ENCODE assay signal across 8 cellular contexts in the genomic region with DNA sequence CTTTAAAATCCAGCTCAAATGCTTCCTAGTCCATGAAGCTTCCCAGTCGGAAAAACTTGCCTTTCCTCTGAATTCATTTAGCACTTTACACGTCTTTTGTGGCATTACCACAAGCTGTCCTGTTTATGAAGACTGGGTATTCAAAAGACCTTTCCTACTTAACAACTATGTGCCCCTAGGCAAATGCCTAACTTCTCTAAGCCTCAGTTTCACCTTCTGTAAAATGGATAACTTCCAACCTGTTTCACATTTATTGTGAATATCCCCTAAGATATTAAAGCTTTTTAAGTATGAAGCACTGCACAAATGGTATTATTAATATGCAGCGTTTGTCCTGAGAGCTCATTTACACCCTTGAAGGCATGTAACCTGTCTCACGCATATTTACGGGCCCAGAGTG. TPM values are rescaled to one million over a fixed set of nuclear protein-coding genes. Genes with fewer than 3 reads are reported as not detected.
A peak's percentile ranks its signal among the peaks of the same experiment; 100 is the strongest.
DNase-seq lines count a peak whose midpoint lies in the region; ATAC-seq, FAIRE-seq and TF ChIP-seq lines count a peak whose summit lies in the region.

No MANE protein-coding gene starts in this region.

- peak overlapping the region; percentile 99 for H3K4me3 Mint-ChIP-seq in mesothelial cell of epicardium

- H3K4me1 Mint-ChIP-seq in mesothelial cell of epicardium: peaks cover 12% of the 10 kb centered on the region

- H3K79me2 ChIP-seq in mammary epithelial cell (ENCODE audit: insufficient read depth, low read length): no peaks in the 10 kb centered on the region

- 43 to 45% methylated on average over 5 of the region's 5 CpGs for WGBS in heart right ventricle, 2 donors
- WGBS in mammary epithelial cell (ENCODE audit: low coverage, missing lambda C conversion rate): 34% methylated on average over 5 of the region's 5 CpGs
- 34% methylated on average over 5 of the region's 5 CpGs for WGBS in urinary bladder

- H3K27me3 Mint-ChIP-seq in mesothelial cell of epicardium (ENCODE audit: low read depth): peaks cover 33% of the 10 kb centered on the region

- peak overlapping the region; percentile 96 for H3K4me2 ChIP-seq in mammary epithelial cell (ENCODE audit: insufficient read depth, low read depth, low read length)

- H3K27ac Mint-ChIP-seq in mesothelial cell of epicardium: peak overlapping the region; percentile 99

- no peak for DNase-seq in heart right ventricle
- DNase-seq in left cardiac atrium: no peak
- no peak for DNase-seq in mammary epithelial cell
- DNase-seq in mesothelial cell of epicardium (ENCODE audit: low spot score in 2 of 2, unreplicated experiment in 2 of 2): no peak
- DNase-seq in H54 (ENCODE audit: insufficient read length, low spot score): no peak

- dilution Hi-C loops in mammary epithelial cell (cut with HindIII; ENCODE audit: low sequenced_read_pairs): loop anchor here (5.0 kb wide), 1 partner anchor 96 kb away; no protein-coding TSS in a partner anchor

- H3K4me1 ChIP-seq in heart right ventricle (peaks cover 0 to 18% (median 11%) of the 10 kb centered on the region in 9 donors), mammary epithelial cell (ENCODE audit: insufficient read depth, low read length) (peaks cover 12% of the 10 kb centered on the region), urinary bladder (ENCODE audit: insufficient read depth) (no peaks in the 10 kb centered on the region)

- CTCF ChIA-PET in mammary epithelial cell (lab: Charles Lee; ENCODE audit: low non-redundant PET): no interaction called here

- H3K27ac ChIP-seq in heart right ventricle: peak overlapping the region in 4 of 10 donors; percentile 54 to 81 (median 68)
- H3K27ac ChIP-seq in mammary epithelial cell (ENCODE audit: insufficient read depth, low read depth, low read length): peak overlapping the region; percentile 95
- H3K27ac ChIP-seq in urinary bladder (ENCODE audit: low read depth): no peak overlapping the region

- TF ChIP-seq POLR2A in H54 (IDR thresholded peaks at IDR 0.05; ENCODE audit: low read depth, low read length): no peak

- no peak for ATAC-seq in heart right ventricle
- no peak for ATAC-seq in left cardiac atrium
- no peak for ATAC-seq in GM19452 (IDR thresholded peaks at IDR 0.05; ENCODE audit: unreplicated experiment)
- no peak for ATAC-seq in GM19397 (IDR thresholded peaks at IDR 0.05; ENCODE audit: unreplicated experiment)

- H3K4me3 ChIP-seq in heart right ventricle (peak overlapping the region in 9 of 10 donors; percentile 62 to 84 (median 73)), mammary epithelial cell (replicated peaks in 1 of 3; ENCODE audit: insufficient read depth in 1 of 3, low read depth in 2 of 3, low read length in 3 of 3) (peak overlapping the region; percentile 77 to 95 (median 82)), urinary bladder (ENCODE audit: low read depth, low read length) (peak overlapping the region; percentile 70)

- in situ Hi-C loops in mammary epithelial cell (cut with MboI; ENCODE audit: low sequenced_read_pairs in 2 of 2): loop anchor here in 1 of 2 donors (10.0 kb wide), 1 partner anchor 93 kb away; no protein-coding TSS in a partner anchor

- intact Hi-C loops in heart right ventricle (cut with DNase I) (loop anchor here in 1 of 10 donors (5.0 kb wide), 1 partner anchor 106 kb away; the partner anchor contains the start of gene MRPS16), left cardiac atrium (cut with DNase I) (no loop called here), mammary epithelial cell (cut with micrococcal nuclease) (loop anchor here (5.0 kb wide), 1 partner anchor 96 kb away; no protein-coding TSS in a partner anchor)

- no peaks in the 10 kb centered on the region for H3K27me3 ChIP-seq in heart right ventricle
- H3K27me3 ChIP-seq in mammary epithelial cell (ENCODE audit: insufficient read depth, low read length): no peaks in the 10 kb centered on the region

- H3K36me3 Mint-ChIP-seq in mesothelial cell of epicardium: peaks cover 9% of the 10 kb centered on the region

- FAIRE-seq in H54 (lab: Jason Lieb, UNC): no peak

- H3K9me3 Mint-ChIP-seq in mesothelial cell of epicardium: peaks cover 14% of the 10 kb centered on the region

- TF ChIP-seq CTCF in heart right ventricle (IDR thresholded peaks at IDR 0.05) (no peak), mammary epithelial cell (conservative IDR thresholded peaks at IDR 0.05 in 1 of 2, IDR thresholded peaks at IDR 0.05 in 1 of 2; ENCODE audit: extremely low read depth in 1 of 2, insufficient read depth in 1 of 2, low read depth in 1 of 2, low read length in 2 of 2) (no peak), mesothelial cell of epicardium (IDR thresholded peaks at IDR 0.05; ENCODE audit: unreplicated experiment) (no peak)

- H2AFZ ChIP-seq in mammary epithelial cell (ENCODE audit: low read depth, low read length): peak overlapping the region; percentile 98

- peaks cover 0 to 10% (median 0%) of the 10 kb centered on the region in 11 donors for H3K9me3 ChIP-seq in heart right ventricle
- no peaks in the 10 kb centered on the region for H3K9me3 ChIP-seq in mammary epithelial cell (replicated peaks; ENCODE audit: insufficient read depth, low read length)

- no TSS peak for BruUV-seq in mammary epithelial cell (replicated peaks; lab: Mats Ljungman, UMichigan)

- H3K9ac ChIP-seq in mammary epithelial cell (ENCODE audit: insufficient read depth, low read length): peak overlapping the region; percentile 97

- H3K36me3 ChIP-seq in heart right ventricle (no peaks in the 10 kb centered on the region), mammary epithelial cell (ENCODE audit: insufficient read depth, low read length) (no peaks in the 10 kb centered on the region), urinary bladder (ENCODE audit: insufficient read depth) (peaks cover 3% of the 10 kb centered on the region)

- H4K20me1 ChIP-seq in mammary epithelial cell (ENCODE audit: insufficient read depth, low read length): no peaks in the 10 kb centered on the region

RNA-seq across cellular contexts. Expression of gene CFAP70, which starts 0.8 kb away (rescaled TPM):
- total RNA-seq in heart right ventricle (1 to 10 TPM in 9 of 10 donors, under 1 TPM in 1; 0.87 to 3.9 (median 1.9) TPM), left cardiac atrium (1 to 10 TPM; 1.5 to 1.7 TPM), mammary epithelial cell (1 to 10 TPM; 1.2 to 3.0 TPM), mesothelial cell of epicardium (5.2 to 5.7 TPM (median 5.7 TPM) in 3 replicates), urinary bladder (2.2 TPM)
- polyA plus RNA-seq in heart right ventricle (1 to 10 TPM in 1 of 2 donors, under 1 TPM in 1; 0.25 to 5.4 TPM), mammary epithelial cell (0.26 TPM), urinary bladder (0.56 TPM)
- not detected for polyA minus RNA-seq in mammary epithelial cell

RNA-seq across cellular contexts. Expression of gene ANXA7, which starts 56.0 kb away (rescaled TPM):
- 100 to 1,000 TPM; 104 to 163 (median 149) TPM for total RNA-seq in heart right ventricle
- polyA plus RNA-seq in heart right ventricle: 10 to 100 TPM; 33.4 to 69.7 TPM
- 100 to 1,000 TPM in 1 of 2 donors, 10 to 100 TPM in 1; 97.0 to 116 TPM for total RNA-seq in left cardiac atrium
- 100 to 1,000 TPM; 107 to 134 TPM for total RNA-seq in mammary epithelial cell
- polyA plus RNA-seq in mammary epithelial cell: 105 TPM
- polyA minus RNA-seq in mammary epithelial cell: 66.5 TPM
- total RNA-seq in mesothelial cell of epicardium: 38.9 to 47.9 TPM (median 39.4 TPM) in 3 replicates
- total RNA-seq in urinary bladder: 54.0 TPM
- 103 TPM for polyA plus RNA-seq in urinary bladder
